ENCODE assay signal across 17 cellular contexts in the genomic region with DNA sequence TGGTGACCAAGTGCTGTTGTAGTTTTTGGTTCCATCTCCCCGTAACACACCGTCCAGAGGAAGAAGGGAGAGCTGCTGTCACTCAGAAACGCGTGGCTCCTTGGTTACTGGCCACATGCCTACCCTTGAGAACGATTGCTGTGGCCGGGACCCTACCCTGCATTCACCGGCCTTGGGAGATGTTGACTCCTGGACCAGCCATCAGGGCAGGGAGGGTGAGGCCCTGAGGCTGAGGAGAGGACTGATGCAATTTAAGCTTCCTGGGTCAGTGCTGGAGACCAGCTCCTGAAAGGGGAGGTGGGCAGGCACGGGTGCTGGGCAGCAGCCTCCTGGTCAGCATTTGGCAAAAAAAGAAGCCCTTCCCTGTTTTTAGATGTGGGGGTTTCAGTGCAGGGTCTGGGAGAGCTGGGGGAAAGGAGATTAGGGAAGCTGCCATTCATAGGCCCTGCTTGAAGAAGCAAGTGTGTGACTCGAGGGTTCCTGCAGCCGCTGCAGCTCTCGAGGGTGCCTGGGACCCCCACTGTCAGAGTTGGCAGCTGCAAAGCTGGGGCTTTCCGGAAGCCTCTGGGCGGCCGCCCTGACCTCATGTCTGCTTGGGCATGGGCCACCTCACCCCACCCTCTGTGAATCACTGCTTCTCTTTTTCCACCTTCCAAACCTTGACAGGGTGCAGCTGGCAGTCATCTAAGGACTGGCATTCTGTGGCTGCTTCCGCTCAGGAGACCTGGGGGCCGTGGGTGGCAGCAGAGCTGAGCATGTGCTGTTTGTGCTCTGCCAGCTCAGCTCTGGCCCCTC.
"Had no signal": no experiment of that assay in that cellular context is flagged by ENCODE, and none has a peak within 500 bp of the region (broad histone marks: within the 10 kb centered on the region; RNA-seq: fewer than 3 reads in every experiment).

No MANE protein-coding gene starts in this region.

- H3K27ac Mint-ChIP-seq: activated CD8-positive, alpha-beta T cell treated with anti-CD3 and anti-CD28 coated beads, Interleukin-2, amount 10 ng/mL, durations not matched to agents 7 days and 5 days; activated naive CD4-positive, alpha-beta T cell treated with anti-CD3 and anti-CD28 coated beads for 36 hours; activated T-helper 1 cell treated with anti-CD3 and anti-CD28 coated beads, Interleukin-12 subunit alpha, Interleukin-12 subunit beta, Interleukin-2, Interleukin-4 antibody, amounts not matched to agents 30 ng/mL and 10 ng/mL and 1 ng/mL, durations not matched to agents 14 hours and 24 hours and 36 hours; brain had no signal

- H3K9me3 ChIP-seq: gastroesophageal sphincter, lower lobe of right lung, neutrophil, right atrium auricular region had no signal

- H3K27ac ChIP-seq: dorsolateral prefrontal cortex, gastroesophageal sphincter, lower lobe of right lung, neutrophil, right atrium auricular region, SK-N-MC had no signal

- H3K27me3 ChIP-seq: dorsolateral prefrontal cortex, gastroesophageal sphincter, right atrium auricular region had no signal

- ATAC-seq: activated CD8-positive, alpha-beta T cell treated with anti-CD3 and anti-CD28 coated beads, Interleukin-2, amount 10 ng/mL, durations not matched to agents 7 days and 5 days; gastroesophageal sphincter; naive thymus-derived CD4-positive, alpha-beta T cell had no signal

- H3K4me3 ChIP-seq: dorsolateral prefrontal cortex, gastroesophageal sphincter, lower lobe of right lung, right atrium auricular region, SK-N-MC had no signal

- H3K4me1 ChIP-seq: gastroesophageal sphincter, lower lobe of right lung, right atrium auricular region had no signal

- H3K4me3 Mint-ChIP-seq: activated CD8-positive, alpha-beta T cell treated with anti-CD3 and anti-CD28 coated beads, Interleukin-2, amount 10 ng/mL, durations not matched to agents 7 days and 5 days; activated naive CD4-positive, alpha-beta T cell treated with anti-CD3 and anti-CD28 coated beads for 36 hours; activated T-helper 1 cell treated with anti-CD3 and anti-CD28 coated beads, Interleukin-12 subunit alpha, Interleukin-12 subunit beta, Interleukin-2, Interleukin-4 antibody, amounts not matched to agents 30 ng/mL and 10 ng/mL and 1 ng/mL, durations not matched to agents 14 hours and 24 hours and 36 hours; brain; naive thymus-derived CD4-positive, alpha-beta T cell had no signal

- DNase-seq: activated CD4-positive, alpha-beta T cell treated with anti-CD3 and anti-CD28 coated beads for 4 hours; activated CD8-positive, alpha-beta memory T cell treated with anti-CD3 and anti-CD28 coated beads, Interleukin-2, amount 50 U/mL, for 48 hours; activated CD8-positive, alpha-beta T cell treated with anti-CD3 and anti-CD28 coated beads, Interleukin-2, amount 10 ng/mL, durations not matched to agents 7 days and 5 days; activated naive CD4-positive, alpha-beta T cell treated with anti-CD3 and anti-CD28 coated beads for 36 hours; amniotic stem cell; dorsolateral prefrontal cortex; kidney glomerular epithelial cell; lower lobe of right lung; small intestine; trophoblast cell had no signal

- H3K27me3 Mint-ChIP-seq: brain; naive thymus-derived CD4-positive, alpha-beta T cell had no signal

- H3K4me1 Mint-ChIP-seq: brain; naive thymus-derived CD4-positive, alpha-beta T cell had no signal
